9 cellular contexts compared by ENCODE assay signal in the genomic region with DNA sequence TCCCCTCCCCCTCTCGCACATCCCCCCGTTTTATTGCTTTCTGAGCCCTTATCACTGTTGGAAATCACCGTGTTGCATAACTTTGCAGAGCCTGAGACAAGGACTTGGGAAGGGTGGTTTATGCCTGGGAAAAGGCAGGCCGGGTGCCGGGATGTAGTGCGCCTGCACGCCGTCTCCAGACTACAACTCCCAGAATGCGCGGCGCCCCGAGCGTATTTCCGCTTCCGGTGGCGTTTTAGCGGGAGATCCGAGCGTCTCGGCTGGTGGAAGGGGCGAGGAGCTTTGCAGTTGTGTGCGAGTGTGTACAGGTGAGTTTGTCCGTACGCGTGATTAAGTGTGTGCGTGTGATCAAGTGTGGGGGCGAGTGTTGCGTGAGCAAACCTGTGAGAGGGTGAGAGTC.
DNase-seq lines count a peak whose midpoint lies in the region; ATAC-seq lines count a peak whose summit lies in the region.
"Had no signal": no experiment of that assay in that cellular context is flagged by ENCODE, and none has a peak within 500 bp of the region (broad histone marks: within the 10 kb centered on the region; RNA-seq: fewer than 3 reads in every experiment).

No MANE protein-coding gene starts in this region.

- no peaks in the 10 kb centered on the region for H3K36me3 ChIP-seq in HUES6 (ENCODE audit: control insufficient read depth, insufficient read depth, low read length)
- no peaks in the 10 kb centered on the region for H3K36me3 ChIP-seq in skeletal muscle tissue (ENCODE audit: control insufficient read depth in 3 of 3, insufficient read depth in 3 of 3, low read length in 3 of 3)

- no peak overlapping the region for H3K27ac ChIP-seq in HUES6 (ENCODE audit: low read depth, low read length)
- H3K27ac ChIP-seq in skeletal muscle tissue (ENCODE audit: low read depth, low read length) = no peak overlapping the region

- H3K9me3 ChIP-seq in HUES6 (ENCODE audit: control insufficient read depth, insufficient read depth, low read depth, low read length) (peaks cover 63% of the 10 kb centered on the region), skeletal muscle tissue (ENCODE audit: control insufficient read depth in 3 of 3, low read length in 3 of 3) (peaks cover 4 to 10% (median 9%) of the 10 kb centered on the region in 3 donors)

- H3K9ac ChIP-seq in HUES6 (ENCODE audit: low read length) (no peak overlapping the region), skeletal muscle tissue (ENCODE audit: low read depth in 1 of 3, low read length in 3 of 3) (peak overlapping the region in 2 of 3 donors; percentile 23 to 25)

- H3K27me3 Mint-ChIP-seq in activated naive CD8-positive, alpha-beta T cell treated with anti-CD3 and anti-CD28 coated beads, Interleukin-2, amount 50 U/mL, for 24 hours = peaks cover 9% of the 10 kb centered on the region
- H3K27me3 Mint-ChIP-seq in immature natural killer cell (ENCODE audit: low read depth in 3 of 3) = peaks cover 2 to 10% (median 2%) of the 10 kb centered on the region in 3 donors

- no peak overlapping the region for H3K27ac Mint-ChIP-seq in activated naive CD8-positive, alpha-beta T cell treated with anti-CD3 and anti-CD28 coated beads, Interleukin-2, amount 50 U/mL, for 24 hours
- peak overlapping the region in 1 of 6 donors; percentile 63 for H3K27ac Mint-ChIP-seq in immature natural killer cell

- no peaks in the 10 kb centered on the region for H3K4me1 ChIP-seq in HUES6 (ENCODE audit: control insufficient read depth, insufficient read depth, low read length)
- H3K4me1 ChIP-seq in skeletal muscle tissue (ENCODE audit: control insufficient read depth in 3 of 3, insufficient read depth in 3 of 3, low read length in 3 of 3) = peaks cover 5 to 6% (median 6%) of the 10 kb centered on the region in 3 donors

- no peaks in the 10 kb centered on the region; the same call in 1 of the 2 replicates for H3K27me3 ChIP-seq in HUES6 (ENCODE audit: control insufficient read depth, insufficient read depth, low read length)
- no peaks in the 10 kb centered on the region for H3K27me3 ChIP-seq in skeletal muscle tissue (ENCODE audit: control insufficient read depth in 3 of 3, insufficient read depth in 3 of 3, low read length in 3 of 3)

- peaks cover 54% of the 10 kb centered on the region for H3K9me3 Mint-ChIP-seq in activated naive CD8-positive, alpha-beta T cell treated with anti-CD3 and anti-CD28 coated beads, Interleukin-2, amount 50 U/mL, for 24 hours
- H3K9me3 Mint-ChIP-seq in immature natural killer cell = peaks cover 19 to 70% (median 50%) of the 10 kb centered on the region in 6 donors

- H3K4me3 ChIP-seq in HUES6 (ENCODE audit: low read depth, low read length) (peak overlapping the region; percentile 60), skeletal muscle tissue (ENCODE audit: low read length in 3 of 3) (peak overlapping the region; percentile 77 to 83 (median 77))

- peaks cover 8% of the 10 kb centered on the region for H3K4me1 Mint-ChIP-seq in activated naive CD8-positive, alpha-beta T cell treated with anti-CD3 and anti-CD28 coated beads, Interleukin-2, amount 50 U/mL, for 24 hours
- H3K4me1 Mint-ChIP-seq in immature natural killer cell = peaks cover 11 to 14% of the 10 kb centered on the region in 2 donors

- no peak for ATAC-seq in activated naive CD8-positive, alpha-beta T cell treated with anti-CD3 and anti-CD28 coated beads, Interleukin-2, amount 50 U/mL, for 24 hours
- ATAC-seq in HG02678 (IDR thresholded peaks at IDR 0.05; ENCODE audit: unreplicated experiment) = no peak
- no peak for ATAC-seq in GM21515 (IDR thresholded peaks at IDR 0.05; ENCODE audit: unreplicated experiment)

- peak overlapping the region; percentile 65 for H3K4me3 Mint-ChIP-seq in activated naive CD8-positive, alpha-beta T cell treated with anti-CD3 and anti-CD28 coated beads, Interleukin-2, amount 50 U/mL, for 24 hours
- H3K4me3 Mint-ChIP-seq in immature natural killer cell = peak overlapping the region; percentile 58 to 86 (median 78)

- peak; percentile 29 for DNase-seq in activated naive CD8-positive, alpha-beta T cell treated with anti-CD3 and anti-CD28 coated beads, Interleukin-2, amount 50 U/mL, for 24 hours
- DNase-seq in immature natural killer cell (no peak), NCI-H774 (lab: John Stamatoyannopoulos, UW) (no peak), NCI-H510A treated with DMSO at 0.1 percent for 48 hours (lab: John Stamatoyannopoulos, UW) (no peak)
- DNase-seq: NCI-H146 had no signal

- peaks cover 15% of the 10 kb centered on the region for H3K36me3 Mint-ChIP-seq in activated naive CD8-positive, alpha-beta T cell treated with anti-CD3 and anti-CD28 coated beads, Interleukin-2, amount 50 U/mL, for 24 hours (ENCODE audit: low read depth)
- peaks cover 4 to 18% (median 14%) of the 10 kb centered on the region in 3 donors for H3K36me3 Mint-ChIP-seq in immature natural killer cell
